In the genomic region with DNA sequence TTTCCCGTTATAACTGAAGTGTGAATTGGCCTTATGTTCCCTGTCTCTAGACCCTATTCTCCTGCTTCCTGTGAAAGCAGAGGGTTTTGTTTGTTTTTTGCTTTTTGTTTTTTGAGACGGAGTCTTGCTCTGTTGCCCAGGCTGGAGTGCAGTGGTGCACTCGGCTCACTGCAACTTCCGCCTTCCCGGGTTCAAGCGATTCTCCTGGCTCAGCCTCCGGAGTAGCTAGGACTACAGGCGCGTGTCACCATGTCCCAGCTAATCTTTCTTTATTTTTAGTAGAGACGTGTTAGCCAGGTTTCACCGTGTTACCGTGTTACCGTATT, we compare ENCODE assay signal across 10 cellular contexts. TPM values are rescaled to one million over a fixed set of nuclear protein-coding genes. Genes with fewer than 3 reads are reported as not detected.
DNase-seq lines count a peak whose midpoint lies in the region; ATAC-seq and TF ChIP-seq lines count a peak whose summit lies in the region.
"Had no signal": no experiment of that assay in that cellular context is flagged by ENCODE, and none has a peak within 500 bp of the region (broad histone marks: within the 10 kb centered on the region; RNA-seq: fewer than 3 reads in every experiment).

No MANE protein-coding gene starts in this region.

- no peaks in the 10 kb centered on the region for H3K27me3 ChIP-seq in DOHH2 (ENCODE audit: control insufficient read depth, low read length)
- H3K27me3 ChIP-seq in left ventricle myocardium inferior (ENCODE audit: low read depth): no peaks in the 10 kb centered on the region

- no peaks in the 10 kb centered on the region for H3K9me2 ChIP-seq in DOHH2 (replicated peaks; ENCODE audit: control insufficient read depth, low read length)

- no peaks in the 10 kb centered on the region for H3K79me2 ChIP-seq in DOHH2 (ENCODE audit: control insufficient read depth, low read length)

- H3K4me3 Mint-ChIP-seq in activated T-helper 1 cell treated with anti-CD3 and anti-CD28 coated beads, Interleukin-12 subunit alpha, Interleukin-12 subunit beta, Interleukin-2, Interleukin-4 antibody, amounts not matched to agents 30 ng/mL and 10 ng/mL and 1 ng/mL, durations not matched to agents 14 hours and 24 hours and 36 hours: peak overlapping the region; percentile 47
- peak overlapping the region; percentile 80 for H3K4me3 Mint-ChIP-seq in progenitor cell of endocrine pancreas (ENCODE audit: low read depth)

- H3K36me3 Mint-ChIP-seq in activated T-helper 1 cell treated with anti-CD3 and anti-CD28 coated beads, Interleukin-12 subunit alpha, Interleukin-12 subunit beta, Interleukin-2, Interleukin-4 antibody, amounts not matched to agents 30 ng/mL and 10 ng/mL and 1 ng/mL, durations not matched to agents 14 hours and 24 hours and 36 hours (ENCODE audit: low read depth): peaks cover 13% of the 10 kb centered on the region
- H3K36me3 Mint-ChIP-seq in progenitor cell of endocrine pancreas (ENCODE audit: insufficient read depth): peaks cover 4% of the 10 kb centered on the region

- peaks cover 16% of the 10 kb centered on the region for H3K4me1 ChIP-seq in DOHH2 (ENCODE audit: control insufficient read depth, low read length)
- peaks cover 17% of the 10 kb centered on the region for H3K4me1 ChIP-seq in left ventricle myocardium inferior

- H3K27ac Mint-ChIP-seq in activated T-helper 1 cell treated with anti-CD3 and anti-CD28 coated beads, Interleukin-12 subunit alpha, Interleukin-12 subunit beta, Interleukin-2, Interleukin-4 antibody, amounts not matched to agents 30 ng/mL and 10 ng/mL and 1 ng/mL, durations not matched to agents 14 hours and 24 hours and 36 hours: no peak overlapping the region
- no peak overlapping the region for H3K27ac Mint-ChIP-seq in progenitor cell of endocrine pancreas

- H3K36me3 ChIP-seq in DOHH2 (ENCODE audit: control insufficient read depth, low read length) (peaks cover 22% of the 10 kb centered on the region), left ventricle myocardium inferior (peaks cover 26% of the 10 kb centered on the region)

- H3K27ac ChIP-seq in DOHH2 (ENCODE audit: low read depth, low read length) (no peak overlapping the region), left ventricle myocardium inferior (replicated peaks) (peak overlapping the region; percentile 70)

- H3K27me3 Mint-ChIP-seq in activated T-helper 1 cell treated with anti-CD3 and anti-CD28 coated beads, Interleukin-12 subunit alpha, Interleukin-12 subunit beta, Interleukin-2, Interleukin-4 antibody, amounts not matched to agents 30 ng/mL and 10 ng/mL and 1 ng/mL, durations not matched to agents 14 hours and 24 hours and 36 hours (ENCODE audit: insufficient read depth): peaks cover 18% of the 10 kb centered on the region
- H3K27me3 Mint-ChIP-seq in progenitor cell of endocrine pancreas: peaks cover 21% of the 10 kb centered on the region

- no peaks in the 10 kb centered on the region for H3K9me3 Mint-ChIP-seq in activated T-helper 1 cell treated with anti-CD3 and anti-CD28 coated beads, Interleukin-12 subunit alpha, Interleukin-12 subunit beta, Interleukin-2, Interleukin-4 antibody, amounts not matched to agents 30 ng/mL and 10 ng/mL and 1 ng/mL, durations not matched to agents 14 hours and 24 hours and 36 hours
- no peaks in the 10 kb centered on the region for H3K9me3 Mint-ChIP-seq in progenitor cell of endocrine pancreas (ENCODE audit: low read depth)

- 0 out of 2 replicates have a peak, but pooled peaks cover 5% of the 10 kb centered on the region for H3F3A ChIP-seq in DOHH2 (ENCODE audit: control insufficient read depth, insufficient read depth)

- no peak for TF ChIP-seq CTCF in DOHH2 (IDR thresholded peaks at IDR 0.05; ENCODE audit: low read depth, low read length, poor library complexity, severe bottlenecking)
- TF ChIP-seq CTCF in left ventricle myocardium inferior (IDR thresholded peaks at IDR 0.05; ENCODE audit: borderline replicate concordance): no peak
- no peak for TF ChIP-seq CTCF in progenitor cell of endocrine pancreas (IDR thresholded peaks at IDR 0.05; ENCODE audit: unreplicated experiment)

- H3K4me3 ChIP-seq in DOHH2 (ENCODE audit: low read length) (peak overlapping the region; percentile 54), left ventricle myocardium inferior (peak overlapping the region; percentile 71)

- H3K9me3 ChIP-seq in DOHH2 (ENCODE audit: control insufficient read depth, insufficient read depth, low read length) (no peaks in the 10 kb centered on the region), left ventricle myocardium inferior (replicated peaks) (no peaks in the 10 kb centered on the region)

- DNase-seq in activated T-helper 1 cell treated with anti-CD3 and anti-CD28 coated beads, Interleukin-12 subunit alpha, Interleukin-12 subunit beta, Interleukin-2, Interleukin-4 antibody, amounts not matched to agents 30 ng/mL and 10 ng/mL and 1 ng/mL, durations not matched to agents 14 hours and 24 hours and 36 hours (ENCODE audit: low spot score): no peak
- DNase-seq in left ventricle myocardium inferior (no peak), progenitor cell of endocrine pancreas (ENCODE audit: low spot score, unreplicated experiment) (no peak), SKM-1 treated with dmso at 0.1 percent for 144 hours (lab: John Stamatoyannopoulos, UW; ENCODE audit: unreplicated experiment) (no peak), NAMALWA (ENCODE audit: low spot score) (no peak)
- DNase-seq: NCI-H2081 treated with DMSO at 0.1 percent for 48 hours had no signal

- H3K4me2 ChIP-seq in DOHH2 (ENCODE audit: low read length): peak overlapping the region; percentile 64

- peaks cover 18% of the 10 kb centered on the region for H3K4me1 Mint-ChIP-seq in activated T-helper 1 cell treated with anti-CD3 and anti-CD28 coated beads, Interleukin-12 subunit alpha, Interleukin-12 subunit beta, Interleukin-2, Interleukin-4 antibody, amounts not matched to agents 30 ng/mL and 10 ng/mL and 1 ng/mL, durations not matched to agents 14 hours and 24 hours and 36 hours (ENCODE audit: low read depth)
- H3K4me1 Mint-ChIP-seq in progenitor cell of endocrine pancreas (ENCODE audit: low read depth): peaks cover 4% of the 10 kb centered on the region

- no peaks in the 10 kb centered on the region for H4K20me1 ChIP-seq in DOHH2 (ENCODE audit: control insufficient read depth, insufficient read depth, low read depth, low read length)

- intact Hi-C loops in activated T-helper 1 cell treated with anti-CD3 and anti-CD28 coated beads, Interleukin-12 subunit alpha, Interleukin-12 subunit beta, Interleukin-2, Interleukin-4 antibody, amounts not matched to agents 30 ng/mL and 10 ng/mL and 1 ng/mL, durations not matched to agents 14 hours and 24 hours and 36 hours (cut with micrococcal nuclease): loop anchor here (1.0 to 5.0 kb wide), 2 partner anchors 19 to 58 kb away; partner anchors contain the start of gene PEX6
- intact Hi-C loops in left ventricle myocardium inferior (cut with micrococcal nuclease): no loop called here

- ATAC-seq in GM19463 (IDR thresholded peaks at IDR 0.05; ENCODE audit: unreplicated experiment) (no peak), HG03469 (IDR thresholded peaks at IDR 0.05; ENCODE audit: unreplicated experiment) (no peak)

RNA-seq across cellular contexts. Expression of gene GNMT, which starts 0.7 kb away (rescaled TPM):
- total RNA-seq in activated T-helper 1 cell treated with anti-CD3 and anti-CD28 coated beads, Interleukin-12 subunit alpha, Interleukin-12 subunit beta, Interleukin-2, Interleukin-4 antibody, amounts not matched to agents 30 ng/mL and 10 ng/mL and 1 ng/mL, durations not matched to agents 14 hours and 24 hours and 36 hours: 0.54 and 0.60 TPM in 2 replicates
- total RNA-seq in left ventricle myocardium inferior (0.77 TPM), progenitor cell of endocrine pancreas (1.3 and 1.7 TPM in 2 replicates)
- total RNA-seq: glomerular endothelial cell had no signal

RNA-seq across cellular contexts. Expression of gene PEX6, which starts 19.1 kb away (rescaled TPM):
- 20.9 TPM in 2 replicates for total RNA-seq in activated T-helper 1 cell treated with anti-CD3 and anti-CD28 coated beads, Interleukin-12 subunit alpha, Interleukin-12 subunit beta, Interleukin-2, Interleukin-4 antibody, amounts not matched to agents 30 ng/mL and 10 ng/mL and 1 ng/mL, durations not matched to agents 14 hours and 24 hours and 36 hours
- 28.9 TPM for total RNA-seq in left ventricle myocardium inferior
- 29.8 and 32.3 TPM in 2 replicates for total RNA-seq in progenitor cell of endocrine pancreas

RNA-seq across cellular contexts. Expression of gene PPP2R5D, which starts 24.5 kb away (rescaled TPM):
- total RNA-seq in activated T-helper 1 cell treated with anti-CD3 and anti-CD28 coated beads, Interleukin-12 subunit alpha, Interleukin-12 subunit beta, Interleukin-2, Interleukin-4 antibody, amounts not matched to agents 30 ng/mL and 10 ng/mL and 1 ng/mL, durations not matched to agents 14 hours and 24 hours and 36 hours: 52.1 and 53.4 TPM in 2 replicates
- total RNA-seq in left ventricle myocardium inferior: 32.7 TPM
- total RNA-seq in progenitor cell of endocrine pancreas: 52.2 and 53.6 TPM in 2 replicates

RNA-seq across cellular contexts. Expression of gene CNPY3, which starts 30.6 kb away (rescaled TPM):
- total RNA-seq in activated T-helper 1 cell treated with anti-CD3 and anti-CD28 coated beads, Interleukin-12 subunit alpha, Interleukin-12 subunit beta, Interleukin-2, Interleukin-4 antibody, amounts not matched to agents 30 ng/mL and 10 ng/mL and 1 ng/mL, durations not matched to agents 14 hours and 24 hours and 36 hours: 47.2 and 49.2 TPM in 2 replicates
- total RNA-seq in left ventricle myocardium inferior: 20.1 TPM
- 61.5 and 64.1 TPM in 2 replicates for total RNA-seq in progenitor cell of endocrine pancreas

RNA-seq across cellular contexts. Expression of gene PTCRA, which starts 44.0 kb away (rescaled TPM):
- total RNA-seq in activated T-helper 1 cell treated with anti-CD3 and anti-CD28 coated beads, Interleukin-12 subunit alpha, Interleukin-12 subunit beta, Interleukin-2, Interleukin-4 antibody, amounts not matched to agents 30 ng/mL and 10 ng/mL and 1 ng/mL, durations not matched to agents 14 hours and 24 hours and 36 hours: not detected in 2 replicates
- total RNA-seq in left ventricle myocardium inferior (not detected), progenitor cell of endocrine pancreas (not detected in 2 replicates)
- total RNA-seq: glomerular endothelial cell had no signal
